8 cellular contexts compared by ENCODE assay signal in genomic region chr2:70248810-70249438, GRCh38. TPM values are rescaled to one million over a fixed set of nuclear protein-coding genes. Genes with fewer than 3 reads are reported as not detected.
A peak's percentile ranks its signal among the peaks of the same experiment; 100 is the strongest.
DNase-seq lines count a peak whose midpoint lies in the region; ATAC-seq and TF ChIP-seq lines count a peak whose summit lies in the region.

No MANE protein-coding gene starts in this region.

- no peaks in the 10 kb centered on the region; the same call in 1 of the 2 replicates for H3K9me1 ChIP-seq in IMR-90 (ENCODE audit: insufficient read depth, low read length)

- no peaks in the 10 kb centered on the region for H3K9me3 ChIP-seq in CD4-positive, alpha-beta memory T cell (ENCODE audit: control insufficient read depth in 1 of 2, low read length in 2 of 2)
- H3K9me3 ChIP-seq in IMR-90 (ENCODE audit: control insufficient read depth, insufficient read depth, low read length) (no peaks in the 10 kb centered on the region), gastroesophageal sphincter (no peaks in the 10 kb centered on the region), ovary (no peaks in the 10 kb centered on the region), thoracic aorta (no peaks in the 10 kb centered on the region)

- intact Hi-C loops in CD4-positive, alpha-beta memory T cell (cut with micrococcal nuclease), result loop anchor here (1.0 to 5.0 kb wide), 8 partner anchors 9 to 357 kb away; partner anchors contain the start of genes PCBP1, PCYOX1, SNRNP27 and SNRPG
- intact Hi-C loops in IMR-90 (cut with micrococcal nuclease) (loop anchor here (2.0 to 5.0 kb wide), 2 partner anchors 34 to 162 kb away; partner anchors contain the start of gene PCBP1), ovary (cut with DNase I) (loop anchor here in 1 of 4 donors (5.0 kb wide), 2 partner anchors 57 to 107 kb away; partner anchors contain the start of gene C2orf42)

- H3K79me1 ChIP-seq in IMR-90 (ENCODE audit: low read depth in 1 of 2, low read length in 2 of 2), result peaks cover 3 to 6% of the 10 kb centered on the region in 2 experiments; a peak in 1 of 4 replicates

- H2AK5ac ChIP-seq in IMR-90 (ENCODE audit: low read depth, low read length), result peak overlapping the region; percentile 81

- no peak overlapping the region for H4K91ac ChIP-seq in IMR-90 (ENCODE audit: insufficient read depth, low read depth, low read length)

- H4K5ac ChIP-seq in IMR-90 (ENCODE audit: low read depth, low read length), result peak overlapping the region; percentile 30; the same call in 1 of the 2 replicates

- peak overlapping the region; percentile 85 for H3K14ac ChIP-seq in IMR-90 (replicated peaks; ENCODE audit: low read depth, low read length)

- TF ChIP-seq POLR2A in IMR-90 (IDR thresholded peaks at IDR 0.05; ENCODE audit: low read depth, low read length), result no peak
- no peak for TF ChIP-seq POLR2A in gastroesophageal sphincter (IDR thresholded peaks at IDR 0.05)
- no peak for TF ChIP-seq POLR2A in ovary (IDR thresholded peaks at IDR 0.05)

- WGBS in IMR-90 (ENCODE audit: extremely low coverage in 2 of 2, insufficient read length in 1 of 2), 2 experiments, result no CpG with 5 or more reads among the region's 24 CpGs
- WGBS in gastroesophageal sphincter (ENCODE audit: low coverage in 1 of 2), 2 donors, result 1% methylated on average over 19 of the region's 24 CpGs
- 0 to 1% (median 1%) methylated on average over 24 of the region's 24 CpGs for WGBS in ovary, 3 donors

- no peak for TF ChIP-seq RAD21 in IMR-90 (IDR thresholded peaks at IDR 0.05; ENCODE audit: low read length)

- peaks cover 33% of the 10 kb centered on the region for H3K4me1 ChIP-seq in CD4-positive, alpha-beta memory T cell (ENCODE audit: insufficient read depth, low read length)
- peaks cover 1% of the 10 kb centered on the region; the same call in 1 of the 2 replicates for H3K4me1 ChIP-seq in IMR-90 (ENCODE audit: control insufficient read depth, insufficient read depth, low read length)
- H3K4me1 ChIP-seq in gastroesophageal sphincter, result peaks cover 0 to 38% (median 0%) of the 10 kb centered on the region in 3 donors
- peaks cover 9% of the 10 kb centered on the region for H3K4me1 ChIP-seq in ovary (ENCODE audit: insufficient read depth)
- peaks cover 18 to 24% of the 10 kb centered on the region in 2 donors for H3K4me1 ChIP-seq in thoracic aorta (ENCODE audit: control insufficient read depth in 1 of 2, low read depth in 2 of 2)

- H3K4me2 ChIP-seq in IMR-90 (ENCODE audit: low read depth, low read length), result peak overlapping the region; percentile 59

- TF ChIP-seq EP300 in gastroesophageal sphincter (IDR thresholded peaks at IDR 0.05) (no peak), ovary (IDR thresholded peaks at IDR 0.05) (no peak)

- H3K4me3 ChIP-seq in CD4-positive, alpha-beta memory T cell (ENCODE audit: low read length in 2 of 2), result peak overlapping the region; percentile 39 to 89
- H3K4me3 ChIP-seq in IMR-90 (ENCODE audit: insufficient read depth, low read depth, low read length) (peak overlapping the region; percentile 84), gastroesophageal sphincter (peak overlapping the region; percentile 80), ovary (peak overlapping the region; percentile 90), thoracic aorta (peak overlapping the region; percentile 92)

- TF ChIP-seq CTCF in IMR-90 (conservative IDR thresholded peaks at IDR 0.05; ENCODE audit: low read depth, low read length) (no peak), gastroesophageal sphincter (IDR thresholded peaks at IDR 0.05) (no peak), ovary (IDR thresholded peaks at IDR 0.05) (no peak), thoracic aorta (IDR thresholded peaks at IDR 0.05) (no peak)

- H4K8ac ChIP-seq in IMR-90 (ENCODE audit: low read depth in 2 of 2, low read length in 2 of 2), result peak overlapping the region in 1 of 2 experiments; percentile 86; a peak in 3 of 4 replicates

- peaks cover 0 to 7% (median 0%) of the 10 kb centered on the region in 8 donors for H3K9me3 Mint-ChIP-seq in CD4-positive, alpha-beta memory T cell

- peak overlapping the region; percentile 99 for H2AK9ac ChIP-seq in IMR-90 (replicated peaks; ENCODE audit: low read depth, low read length, poor library complexity)

- no TSS peak for BruUV-seq in IMR-90 (replicated peaks; lab: Mats Ljungman, UMichigan)

- peaks cover 3 to 21% of the 10 kb centered on the region in 2 donors for H3K36me3 Mint-ChIP-seq in CD4-positive, alpha-beta memory T cell

- H3K9ac ChIP-seq in IMR-90 (ENCODE audit: low read depth, low read length), result peak overlapping the region; percentile 71

- peak; percentile 46 for ATAC-seq in GM21526 (IDR thresholded peaks at IDR 0.05; ENCODE audit: low FRiP score, unreplicated experiment)
- ATAC-seq in IMR-90 (ENCODE audit: low read depth), result peak; percentile 83
- ATAC-seq in gastroesophageal sphincter, result peak; percentile 83
- ATAC-seq in thoracic aorta (ENCODE audit: insufficient number of reproducible peaks, low FRiP score, low read depth), result peak; percentile 87

- peaks cover 29% of the 10 kb centered on the region for H4K20me1 ChIP-seq in IMR-90 (ENCODE audit: insufficient read depth, low read length)

- no peaks in the 10 kb centered on the region for H3K27me3 ChIP-seq in CD4-positive, alpha-beta memory T cell (ENCODE audit: insufficient read depth, low read length)
- H3K27me3 ChIP-seq in IMR-90 (ENCODE audit: control insufficient read depth, insufficient read depth, low read length) (no peaks in the 10 kb centered on the region), gastroesophageal sphincter (no peaks in the 10 kb centered on the region), ovary (no peaks in the 10 kb centered on the region), thoracic aorta (replicated peaks; ENCODE audit: insufficient read depth) (no peaks in the 10 kb centered on the region)

- H3K27me3 Mint-ChIP-seq in CD4-positive, alpha-beta memory T cell, result peaks cover 2 to 4% of the 10 kb centered on the region in 2 donors

- peak overlapping the region; percentile 75 for H2BK5ac ChIP-seq in IMR-90 (ENCODE audit: low read depth, low read length, poor library complexity, severe bottlenecking)

- peak overlapping the region; percentile 95 for H3K27ac ChIP-seq in CD4-positive, alpha-beta memory T cell (ENCODE audit: low read depth, low read length)
- H3K27ac ChIP-seq in IMR-90 (ENCODE audit: insufficient read depth, low read length), result peak overlapping the region; percentile 51
- H3K27ac ChIP-seq in gastroesophageal sphincter, result peak overlapping the region; percentile 88 to 97 (median 94)
- peak overlapping the region; percentile 96 to 97 for H3K27ac ChIP-seq in ovary
- peak overlapping the region; percentile 95 to 96 for H3K27ac ChIP-seq in thoracic aorta

- peak overlapping the region; percentile 12; the same call in 1 of the 2 replicates for H3K18ac ChIP-seq in IMR-90 (ENCODE audit: low read depth, low read length)

- H3K23ac ChIP-seq in IMR-90 (ENCODE audit: low read depth, low read length), result peak overlapping the region; percentile 55; the same call in 1 of the 2 replicates

- in situ Hi-C loops in IMR-90 (cut with MboI; ENCODE audit: low sequenced_read_pairs), result loop anchor here (25.0 kb wide), 1 partner anchor 337 kb away; the partner anchor contains the start of gene MXD1

- H2BK120ac ChIP-seq in IMR-90 (ENCODE audit: low read depth, low read length), result 0 out of 2 replicates have a peak overlapping the region, but pooled peaks have one; percentile 43

- peak overlapping the region; percentile 76 for H3K4ac ChIP-seq in IMR-90 (ENCODE audit: low read depth, low read length)

- dilution Hi-C loops in IMR-90 (cut with HindIII; ENCODE audit: low sequenced_read_pairs, unreplicated experiment), result no loop called here

- peak overlapping the region; percentile 82; the same call in 1 of the 2 replicates for H3K56ac ChIP-seq in IMR-90 (ENCODE audit: extremely low read depth, insufficient read depth, low read length)

- H3K4me1 Mint-ChIP-seq in CD4-positive, alpha-beta memory T cell, result peaks cover 20 to 48% (median 28%) of the 10 kb centered on the region in 4 donors

- peak overlapping the region; percentile 93 to 99 (median 99) for H3K27ac Mint-ChIP-seq in CD4-positive, alpha-beta memory T cell

- CTCF ChIA-PET in CD4-positive, alpha-beta memory T cell (lab: Charles Lee; ENCODE audit: partially characterized antibody), result interaction anchor here (1.1 to 1.8 kb wide), 3 partner anchors 8 to 58 kb away, joined by 3 to 8 read pairs (median 3); partner anchors contain the start of genes C2orf42 and PCYOX1
- CTCF ChIA-PET in IMR-90 (lab: Yijun Ruan, JAX), result no interaction called here

- POLR2A ChIA-PET in CD4-positive, alpha-beta memory T cell (lab: Charles Lee; ENCODE audit: partially characterized antibody), result interaction anchor here (0.8 to 2.7 kb wide), 11 partner anchors 9 to 820 kb away, joined by 3 to 37 read pairs (median 6); partner anchors contain the start of genes C2orf42, MXD1, NAGK and PCYOX1
- POLR2A ChIA-PET in IMR-90 (lab: Charles Lee; ENCODE audit: unreplicated experiment), result no interaction called here

- no peaks in the 10 kb centered on the region for H3K36me3 ChIP-seq in CD4-positive, alpha-beta memory T cell (ENCODE audit: insufficient read depth, low read length)
- H3K36me3 ChIP-seq in IMR-90 (ENCODE audit: control insufficient read depth, insufficient read depth, low read length) (no peaks in the 10 kb centered on the region), gastroesophageal sphincter (no peaks in the 10 kb centered on the region), ovary (no peaks in the 10 kb centered on the region), thoracic aorta (no peaks in the 10 kb centered on the region)

- H2AFZ ChIP-seq in IMR-90 (replicated peaks; ENCODE audit: low read length, poor library complexity), result peak overlapping the region; percentile 95

- H2BK15ac ChIP-seq in IMR-90 (ENCODE audit: low read depth, low read length), result no peak overlapping the region

- DNase-seq in CD4-positive, alpha-beta memory T cell, result peak in 2 of 5 donors; percentile 90 to 92
- DNase-seq in IMR-90, result no peak
- DNase-seq in RKO (ENCODE audit: low spot score), result peak; percentile 83
- peak; percentile 83 for DNase-seq in activated T-helper 9 cell treated with anti-CD3 and anti-CD28 coated beads, Interleukin-2, amount 50 U/mL, for 16 hours (ENCODE audit: low read depth)
- peak; percentile 87 to 94 (median 94) for DNase-seq in ovary
- DNase-seq in thoracic aorta (ENCODE audit: low spot score), result peak; percentile 67

- H2BK20ac ChIP-seq in IMR-90 (ENCODE audit: low read depth, low read length), result no peak overlapping the region

- H3K4me3 Mint-ChIP-seq in CD4-positive, alpha-beta memory T cell, result peak overlapping the region; percentile 90 to 99 (median 96)

RNA-seq across cellular contexts. Expression of gene TIA1, which starts 0.5 kb away (rescaled TPM):
- 100 to 1,000 TPM; 200 to 208 TPM for total RNA-seq in CD4-positive, alpha-beta memory T cell
- polyA plus RNA-seq in CD4-positive, alpha-beta memory T cell, result 10 to 100 TPM; 43.3 to 51.2 TPM
- 93.3 and 103 TPM in 2 replicates for total RNA-seq in IMR-90 (2012; rRNA removed)
- 72.7 and 72.8 TPM in 2 replicates for polyA plus RNA-seq in IMR-90 (2012; rRNA removed)
- polyA plus RNA-seq in IMR-90 (2012; cell fraction: cytosol; rRNA removed), result 9.7 and 11.5 TPM in 2 replicates
- polyA plus RNA-seq in IMR-90 (2012; cell fraction: nucleus; rRNA removed; ENCODE audit: low replicate concordance), result 67.9 and 381 TPM in 2 replicates
- 100 to 1,000 TPM in 1 of 4 donors, 10 to 100 TPM in 3; 45.1 to 134 (median 78.0) TPM for total RNA-seq in gastroesophageal sphincter
- total RNA-seq in ovary, result 100 to 1,000 TPM in 6 of 7 donors, 10 to 100 TPM in 1; 99.6 to 143 (median 134) TPM
- polyA plus RNA-seq in ovary, result 10 to 100 TPM; 89.0 to 98.1 TPM
- 100 to 1,000 TPM in 1 of 2 donors, 10 to 100 TPM in 1; 56.7 to 127 TPM for total RNA-seq in thoracic aorta

RNA-seq across cellular contexts. Expression of gene PCYOX1, which starts 9.0 kb away (rescaled TPM):
- 10 to 100 TPM; 40.8 to 44.2 TPM for total RNA-seq in CD4-positive, alpha-beta memory T cell
- 10 to 100 TPM; 21.5 to 32.9 TPM for polyA plus RNA-seq in CD4-positive, alpha-beta memory T cell
- 34.4 and 41.4 TPM in 2 replicates for total RNA-seq in IMR-90 (2012; rRNA removed)
- polyA plus RNA-seq in IMR-90 (2012; rRNA removed), result 20.8 and 25.3 TPM in 2 replicates
- 7.2 and 11.2 TPM in 2 replicates for polyA plus RNA-seq in IMR-90 (2012; cell fraction: cytosol; rRNA removed)
- 1.1 and 8.2 TPM in 2 replicates for polyA plus RNA-seq in IMR-90 (2012; cell fraction: nucleus; rRNA removed; ENCODE audit: low replicate concordance)
- 100 to 1,000 TPM in 1 of 4 donors, 10 to 100 TPM in 3; 58.6 to 101 (median 75.3) TPM for total RNA-seq in gastroesophageal sphincter
- total RNA-seq in ovary, result 10 to 100 TPM; 39.8 to 88.7 (median 71.3) TPM
- 100 to 1,000 TPM in 1 of 2 donors, 10 to 100 TPM in 1; 27.4 to 124 TPM for polyA plus RNA-seq in ovary
- 10 to 100 TPM; 54.7 to 61.5 TPM for total RNA-seq in thoracic aorta

RNA-seq across cellular contexts. Expression of gene SNRPG, which starts 44.6 kb away (rescaled TPM):
- 100 to 1,000 TPM; 110 to 111 TPM for total RNA-seq in CD4-positive, alpha-beta memory T cell
- polyA plus RNA-seq in CD4-positive, alpha-beta memory T cell, result 100 to 1,000 TPM; 213 to 306 TPM
- total RNA-seq in IMR-90 (2012; rRNA removed), result 63.3 and 291 TPM in 2 replicates
- 141 and 167 TPM in 2 replicates for polyA plus RNA-seq in IMR-90 (2012; rRNA removed)
- polyA plus RNA-seq in IMR-90 (2012; cell fraction: cytosol; rRNA removed), result 19.6 and 42.6 TPM in 2 replicates
- polyA plus RNA-seq in IMR-90 (2012; cell fraction: nucleus; rRNA removed; ENCODE audit: low replicate concordance), result 4.2 and 27.6 TPM in 2 replicates
- total RNA-seq in gastroesophageal sphincter, result 100 to 1,000 TPM in 2 of 4 donors, 10 to 100 TPM in 2; 64.4 to 139 (median 96.4) TPM
- total RNA-seq in ovary, result 100 to 1,000 TPM in 5 of 7 donors, 10 to 100 TPM in 2; 86.7 to 117 (median 107) TPM
- polyA plus RNA-seq in ovary, result 10 to 100 TPM; 94.8 to 98.3 TPM
- total RNA-seq in thoracic aorta, result 100 to 1,000 TPM in 1 of 2 donors, 10 to 100 TPM in 1; 71.6 to 114 TPM

RNA-seq across cellular contexts. Expression of gene FAM136A, which starts 52.9 kb away (rescaled TPM):
- total RNA-seq in CD4-positive, alpha-beta memory T cell, result 10 to 100 TPM; 26.2 to 27.4 TPM
- 10 to 100 TPM; 33.4 to 43.6 TPM for polyA plus RNA-seq in CD4-positive, alpha-beta memory T cell
- total RNA-seq in IMR-90 (2012; rRNA removed) (19.9 and 35.0 TPM in 2 replicates), gastroesophageal sphincter (10 to 100 TPM; 17.9 to 33.0 (median 27.0) TPM), ovary (10 to 100 TPM; 10.4 to 23.1 (median 17.2) TPM), thoracic aorta (10 to 100 TPM; 15.0 to 20.5 TPM)
- polyA plus RNA-seq in IMR-90 (2012; rRNA removed) (26.8 and 28.1 TPM in 2 replicates), ovary (10 to 100 TPM; 15.6 to 34.5 TPM)
- polyA plus RNA-seq in IMR-90 (2012; cell fraction: cytosol; rRNA removed), result 12.0 and 13.6 TPM in 2 replicates
- polyA plus RNA-seq in IMR-90 (2012; cell fraction: nucleus; rRNA removed; ENCODE audit: low replicate concordance), result 18.3 and 35.9 TPM in 2 replicates

RNA-seq across cellular contexts. Expression of gene C2orf42, which starts 58.1 kb away (rescaled TPM):
- total RNA-seq in CD4-positive, alpha-beta memory T cell, result 10 to 100 TPM; 36.7 to 47.9 TPM
- 10 to 100 TPM; 22.4 to 26.6 TPM for polyA plus RNA-seq in CD4-positive, alpha-beta memory T cell
- total RNA-seq in IMR-90 (2012; rRNA removed) (24.4 and 31.5 TPM in 2 replicates), gastroesophageal sphincter (10 to 100 TPM; 17.5 to 32.1 (median 23.2) TPM), ovary (10 to 100 TPM; 13.9 to 26.1 (median 22.3) TPM), thoracic aorta (10 to 100 TPM; 13.7 to 25.5 TPM)
- polyA plus RNA-seq in IMR-90 (2012; rRNA removed) (7.3 and 7.5 TPM in 2 replicates), ovary (10 to 100 TPM in 1 of 2 donors, 1 to 10 TPM in 1; 8.3 to 16.4 TPM)
- polyA plus RNA-seq in IMR-90 (2012; cell fraction: cytosol; rRNA removed), result 3.0 and 3.6 TPM in 2 replicates
- polyA plus RNA-seq in IMR-90 (2012; cell fraction: nucleus; rRNA removed; ENCODE audit: low replicate concordance), result 12.2 and 14.9 TPM in 2 replicates
